Comparison of ENCODE assay signal across 16 cellular contexts in genomic region chr7:78563186-78563585, GRCh38.
DNase-seq lines count a peak whose midpoint lies in the region; FAIRE-seq and TF ChIP-seq lines count a peak whose summit lies in the region.
"Had no signal": no experiment of that assay in that cellular context is flagged by ENCODE, and none has a peak within 500 bp of the region (broad histone marks: within the 10 kb centered on the region; RNA-seq: fewer than 3 reads in every experiment).

No MANE protein-coding gene starts in this region.

- CTCF ChIA-PET in H1 (lab: Charles Lee; ENCODE audit: partially characterized antibody): no interaction called here

- TF ChIP-seq RAD21 in H1 (IDR thresholded peaks at IDR 0.05 in 1 of 2, conservative IDR thresholded peaks at IDR 0.05 in 1 of 2; ENCODE audit: low read depth in 2 of 2, low read length in 2 of 2): no peak

- peaks cover 49 to 54% of the 10 kb centered on the region in 2 experiments for H3K4me1 Mint-ChIP-seq in H9
- H3K4me1 Mint-ChIP-seq: CD4-positive, alpha-beta memory T cell; T-helper 17 cell had no signal

- no peaks in the 10 kb centered on the region for H3K9me3 ChIP-seq in H9 (ENCODE audit: control insufficient read depth, low read depth, low read length)
- H3K9me3 ChIP-seq in H1 (ENCODE audit: insufficient read depth in 2 of 2, low read depth in 1 of 2, low read length in 1 of 2): no peaks in the 10 kb centered on the region
- no peaks in the 10 kb centered on the region for H3K9me3 ChIP-seq in mesenchymal stem cell (ENCODE audit: control insufficient read depth, low read length)
- H3K9me3 ChIP-seq: BE2C had no signal

- H2BK120ac ChIP-seq in H9 (ENCODE audit: low read depth, low read length, poor library complexity, severe bottlenecking) (no peak overlapping the region), H1 (replicated peaks; ENCODE audit: low read depth, low read length) (peak overlapping the region; percentile 92), mesenchymal stem cell (ENCODE audit: low read depth, low read length) (no peak overlapping the region)

- H4K8ac ChIP-seq in H9 (replicated peaks; ENCODE audit: insufficient read length, low read depth, low read length): no peak overlapping the region
- H4K8ac ChIP-seq in H1 (ENCODE audit: extremely low read depth, insufficient read depth, low read length): no peak overlapping the region
- no peak overlapping the region for H4K8ac ChIP-seq in mesenchymal stem cell (ENCODE audit: low read length)

- H2BK12ac ChIP-seq in H9 (ENCODE audit: insufficient read length, low read depth, low read length) (no peak overlapping the region), H1 (ENCODE audit: low read depth, low read length) (0 out of 2 replicates have a peak overlapping the region, but pooled peaks have one; percentile 52), mesenchymal stem cell (ENCODE audit: low read length in 2 of 2) (no peak overlapping the region)

- no peak overlapping the region for H4K91ac ChIP-seq in H9 (ENCODE audit: insufficient read length, low read depth, low read length)
- no peak overlapping the region for H4K91ac ChIP-seq in H1 (replicated peaks; ENCODE audit: insufficient read length, low read length)
- no peak overlapping the region for H4K91ac ChIP-seq in mesenchymal stem cell (ENCODE audit: low read length)

- H3K4me3 ChIP-seq in H1 (ENCODE audit: extremely low read depth in 1 of 4, insufficient read depth in 2 of 4, low read depth in 3 of 4, low read length in 4 of 4): peak overlapping the region in 1 of 4 experiments; percentile 7; a peak in 1 of 8 replicates
- no peak overlapping the region for H3K4me3 ChIP-seq in mesenchymal stem cell (ENCODE audit: insufficient read depth in 1 of 2, low read depth in 1 of 2, low read length in 2 of 2)

- POLR2A ChIA-PET in H1 (lab: Charles Lee; ENCODE audit: partially characterized antibody): interaction anchor here (0.8 to 1.8 kb wide), 2 partner anchors 9 to 16 kb away, joined by 3 to 4 read pairs; no protein-coding TSS in a partner anchor

- TF ChIP-seq EP300 in H1 (IDR thresholded peaks at IDR 0.05; ENCODE audit: borderline replicate concordance in 1 of 2, low read depth in 2 of 2, low read length in 2 of 2): no peak

- no peak for TF ChIP-seq POLR2A in H1 (IDR thresholded peaks at IDR 0.05; ENCODE audit: control extremely low read depth in 1 of 2, low read depth in 2 of 2, low read length in 2 of 2)

- H3K36me3 Mint-ChIP-seq in H9 (ENCODE audit: insufficient read depth in 1 of 3, low read depth in 3 of 3): peaks cover 0 to 6% (median 0%) of the 10 kb centered on the region in 3 experiments; a peak in 1 of 7 replicates
- H3K36me3 Mint-ChIP-seq: CD4-positive, alpha-beta memory T cell had no signal

- H3K36me3 ChIP-seq in H1 (ENCODE audit: control insufficient read depth in 2 of 4, insufficient read depth in 4 of 4, low read length in 3 of 4) (no peaks in the 10 kb centered on the region; a peak in 1 of 8 replicates), mesenchymal stem cell (ENCODE audit: control insufficient read depth in 1 of 2, insufficient read depth in 2 of 2, low read depth in 1 of 2, low read length in 2 of 2) (no peaks in the 10 kb centered on the region)
- H3K36me3 ChIP-seq: BE2C had no signal

- no peak overlapping the region for H2AK5ac ChIP-seq in H9 (ENCODE audit: insufficient read length, low read length)
- H2AK5ac ChIP-seq in H1 (ENCODE audit: low read depth, low read length): no peak overlapping the region
- H2AK5ac ChIP-seq in mesenchymal stem cell (ENCODE audit: low read length, severe bottlenecking): no peak overlapping the region

- no peak for TF ChIP-seq CTCF in H9 (conservative IDR thresholded peaks at IDR 0.05)
- no peak for TF ChIP-seq CTCF in H1 (IDR thresholded peaks at IDR 0.05; ENCODE audit: control extremely low read depth in 1 of 3, insufficient read depth in 1 of 3, low read depth in 1 of 3, low read length in 3 of 3)

- H3T11ph ChIP-seq in H9 (ENCODE audit: low read length): no peak overlapping the region

- H3K27ac ChIP-seq in H9 (ENCODE audit: insufficient read length, low read depth, low read length) (peak overlapping the region; percentile 42), H1 (ENCODE audit: low read depth, low read length) (peak overlapping the region; percentile 7; the same call in 1 of the 2 replicates), mesenchymal stem cell (ENCODE audit: low read length, poor library complexity, severe bottlenecking) (no peak overlapping the region)

- peak overlapping the region; percentile 53 to 95 (median 87); a peak in 6 of 7 replicates for H3K27ac Mint-ChIP-seq in H9
- H3K27ac Mint-ChIP-seq: CD4-positive, alpha-beta memory T cell; T-helper 17 cell had no signal

- H2AFZ ChIP-seq in H9 (ENCODE audit: low read length) (no peak overlapping the region), H1 (ENCODE audit: low read length) (no peak overlapping the region), mesenchymal stem cell (ENCODE audit: low read depth, low read length) (no peak overlapping the region)

- DNase-seq in H9 (peak; percentile 62), NCI-H2227 treated with DMSO at 0.1 percent for 48 hours (lab: John Stamatoyannopoulos, UW) (peak; percentile 95), H1 (ENCODE audit: low read depth in 1 of 2, low spot score in 2 of 2) (peak in 1 of 2 experiments; percentile 47), mesenchymal stem cell (peak; percentile 18), NCI-H1694 (lab: John Stamatoyannopoulos, UW) (no peak), NK-92 (lab: John Stamatoyannopoulos, UW; ENCODE audit: unreplicated experiment) (no peak)
- no peak for DNase-seq in activated naive CD4-positive, alpha-beta T cell treated with Interleukin-2 at 50 U/mL for 16 hours
- DNase-seq: BE2C; CD4-positive, alpha-beta memory T cell; GF-D8; GOT3; MV-4-11; NCI-H2171; NCI-H526; SHP77 treated with DMSO at 0.1 percent for 48 hours; T-helper 17 cell had no signal

- H3K23ac ChIP-seq in H9 (ENCODE audit: insufficient read length, low read depth, low read length): no peak overlapping the region
- H3K23ac ChIP-seq in H1 (ENCODE audit: insufficient read length): no peak overlapping the region
- no peak overlapping the region for H3K23ac ChIP-seq in mesenchymal stem cell (ENCODE audit: low read length in 2 of 2)

- H3K18ac ChIP-seq in H9 (ENCODE audit: insufficient read length, low read depth, low read length) (no peak overlapping the region), H1 (ENCODE audit: extremely low read depth, low read length) (0 out of 2 replicates have a peak overlapping the region, but pooled peaks have one; percentile 41), mesenchymal stem cell (ENCODE audit: low read depth in 1 of 2, low read length in 2 of 2) (peak overlapping the region in 1 of 2 experiments; percentile 34)

- H3K27me3 ChIP-seq in H9 (ENCODE audit: insufficient read depth, low read length) (no peaks in the 10 kb centered on the region), H1 (replicated peaks in 1 of 4; ENCODE audit: control insufficient read depth in 3 of 4, extremely low read depth in 1 of 4, insufficient read depth in 3 of 4, low read length in 3 of 4) (no peaks in the 10 kb centered on the region), mesenchymal stem cell (ENCODE audit: control insufficient read depth in 1 of 2, insufficient read depth in 1 of 2, low read length in 2 of 2) (no peaks in the 10 kb centered on the region)

- H2BK20ac ChIP-seq in H9 (ENCODE audit: low read depth, low read length, poor library complexity, severe bottlenecking): no peak overlapping the region
- H2BK20ac ChIP-seq in H1 (ENCODE audit: low read length): 0 out of 2 replicates have a peak overlapping the region, but pooled peaks have one; percentile 36

- H3K4ac ChIP-seq in H9 (ENCODE audit: low read depth, low read length) (no peak overlapping the region), H1 (replicated peaks; ENCODE audit: insufficient read length, low read depth, low read length) (no peak overlapping the region), mesenchymal stem cell (ENCODE audit: low read depth in 1 of 2, low read length in 2 of 2) (no peak overlapping the region)

- H3K4me1 ChIP-seq in H9 (ENCODE audit: insufficient read depth, low read length): peaks cover 12% of the 10 kb centered on the region; the same call in 1 of the 2 replicates
- peaks cover 0 to 23% (median 14%) of the 10 kb centered on the region in 4 experiments; a peak in 3 of 7 replicates for H3K4me1 ChIP-seq in H1 (replicated peaks in 1 of 4; ENCODE audit: control insufficient read depth in 3 of 4, insufficient read depth in 4 of 4, low read length in 3 of 4)
- no peaks in the 10 kb centered on the region for H3K4me1 ChIP-seq in mesenchymal stem cell (ENCODE audit: control insufficient read depth, insufficient read depth, low read depth, low read length)
- H3K4me1 ChIP-seq: BE2C had no signal

- H4K5ac ChIP-seq in H9 (ENCODE audit: insufficient read length, low read depth, low read length) (no peak overlapping the region), H1 (ENCODE audit: insufficient read length, low read depth, low read length) (no peak overlapping the region)

- H3K14ac ChIP-seq in H9 (ENCODE audit: insufficient read depth, low read length) (peak overlapping the region; percentile 26; the same call in 1 of the 2 replicates), H1 (ENCODE audit: insufficient read length) (no peak overlapping the region), mesenchymal stem cell (ENCODE audit: low read length in 2 of 2) (no peak overlapping the region)

- H3K79me2 ChIP-seq in H9 (ENCODE audit: insufficient read depth, low read length): no peaks in the 10 kb centered on the region
- no peaks in the 10 kb centered on the region for H3K79me2 ChIP-seq in H1 (ENCODE audit: control insufficient read depth in 1 of 2, insufficient read depth in 2 of 2, low read length in 2 of 2)

- H3K9ac ChIP-seq in H9 (ENCODE audit: extremely low read depth, insufficient read length, low read length) (no peak overlapping the region), H1 (replicated peaks in 1 of 4; ENCODE audit: extremely low read depth in 1 of 4, low read depth in 3 of 4, low read length in 3 of 4) (no peak overlapping the region), mesenchymal stem cell (ENCODE audit: low read length) (no peak overlapping the region)

- no peak overlapping the region for H2BK5ac ChIP-seq in H9 (ENCODE audit: insufficient read length, low read length)
- peak overlapping the region; percentile 53; the same call in 1 of the 2 replicates for H2BK5ac ChIP-seq in H1 (ENCODE audit: low read depth, low read length)
- no peak overlapping the region for H2BK5ac ChIP-seq in mesenchymal stem cell (ENCODE audit: low read depth, low read length, poor library complexity, severe bottlenecking)

- H2BK15ac ChIP-seq in H9 (ENCODE audit: low read depth, low read length): no peak overlapping the region
- no peak overlapping the region for H2BK15ac ChIP-seq in H1 (ENCODE audit: low read length)
- H2BK15ac ChIP-seq in mesenchymal stem cell (ENCODE audit: low read depth, poor library complexity, severe bottlenecking): no peak overlapping the region

- H3K9me3 Mint-ChIP-seq in H9: no peaks in the 10 kb centered on the region
- H3K9me3 Mint-ChIP-seq: CD4-positive, alpha-beta memory T cell had no signal

- WGBS in H9 (ENCODE audit: extremely low coverage, insufficient read length, low lambda C conversion rate): no CpG with 5 or more reads among the region's 5 CpGs
- WGBS in H1 (ENCODE audit: extremely low coverage in 1 of 2, insufficient coverage in 1 of 2, insufficient read length in 1 of 2, insufficient replicate concordance in 2 of 2, low coverage in 1 of 2, low lambda C conversion rate in 2 of 2, missing lambda C conversion rate in 1 of 2), 2 experiments: 1% methylated on average over 5 of the region's 5 CpGs; no CpG with 5 or more reads in 1 of the 2 experiments
- 13% methylated on average over 5 of the region's 5 CpGs for WGBS in mesenchymal stem cell

- H3K56ac ChIP-seq in H9 (ENCODE audit: insufficient read length, low read depth, low read length): no peak overlapping the region
- no peak overlapping the region for H3K56ac ChIP-seq in H1 (replicated peaks; ENCODE audit: insufficient read length, low read depth, low read length)

- FAIRE-seq in H1 (lab: Jason Lieb, UNC): peak; percentile 82

- no peak overlapping the region for H3K4me3 Mint-ChIP-seq in H9
- H3K4me3 Mint-ChIP-seq: CD4-positive, alpha-beta memory T cell; T-helper 17 cell had no signal

- H3K27me3 Mint-ChIP-seq in H9 (ENCODE audit: low read depth): no peaks in the 10 kb centered on the region
- H3K27me3 Mint-ChIP-seq: CD4-positive, alpha-beta memory T cell; T-helper 17 cell had no signal

- H3K4me2 ChIP-seq in H9 (ENCODE audit: insufficient read depth, insufficient read length, low read length): no peak overlapping the region
- H3K4me2 ChIP-seq in H1 (ENCODE audit: insufficient read depth in 1 of 2, low read depth in 2 of 2, low read length in 2 of 2): peak overlapping the region; percentile 12 to 26; a peak in 3 of 4 replicates
- H3K4me2 ChIP-seq in mesenchymal stem cell (ENCODE audit: low read length, poor library complexity, severe bottlenecking): no peak overlapping the region

- no peaks in the 10 kb centered on the region for H3K79me1 ChIP-seq in H9 (ENCODE audit: insufficient read depth, low read depth, low read length, poor library complexity, severe bottlenecking)
- no peaks in the 10 kb centered on the region for H3K79me1 ChIP-seq in H1 (ENCODE audit: low read depth, low read length)
- no peaks in the 10 kb centered on the region for H3K79me1 ChIP-seq in mesenchymal stem cell (replicated peaks; ENCODE audit: low read length, poor library complexity, severe bottlenecking)

- H3K23me2 ChIP-seq in H9 (ENCODE audit: insufficient read length, low read depth, low read length, poor library complexity, severe bottlenecking) (no peaks in the 10 kb centered on the region), H1 (ENCODE audit: low read depth, low read length) (no peaks in the 10 kb centered on the region; the same call in 1 of the 2 replicates)

- H4K20me1 ChIP-seq in H9 (ENCODE audit: control insufficient read depth, insufficient read depth, insufficient read length) (no peaks in the 10 kb centered on the region), H1 (replicated peaks in 1 of 2; ENCODE audit: control insufficient read depth in 1 of 2, insufficient read depth in 2 of 2, low read length in 2 of 2) (no peaks in the 10 kb centered on the region)

Comparison
In these comparisons a context has a peak if more than half of its experiments do, and no peak if none do; other contexts are left out.
1. DNase-seq: peak in H9 (single experiment), NCI-H2227 treated with DMSO at 0.1 percent for 48 hours (single experiment) and mesenchymal stem cell (single experiment); none in NCI-H1694 (single experiment), NK-92 (single experiment) and activated naive CD4-positive, alpha-beta T cell treated with Interleukin-2 at 50 U/mL for 16 hours (single experiment).
2. H3K4me2 ChIP-seq: peak in H1 (2 of 2); none in H9 (single experiment) and mesenchymal stem cell (single experiment).